ENCODE assay signal across 8 cellular contexts in the genomic region with DNA sequence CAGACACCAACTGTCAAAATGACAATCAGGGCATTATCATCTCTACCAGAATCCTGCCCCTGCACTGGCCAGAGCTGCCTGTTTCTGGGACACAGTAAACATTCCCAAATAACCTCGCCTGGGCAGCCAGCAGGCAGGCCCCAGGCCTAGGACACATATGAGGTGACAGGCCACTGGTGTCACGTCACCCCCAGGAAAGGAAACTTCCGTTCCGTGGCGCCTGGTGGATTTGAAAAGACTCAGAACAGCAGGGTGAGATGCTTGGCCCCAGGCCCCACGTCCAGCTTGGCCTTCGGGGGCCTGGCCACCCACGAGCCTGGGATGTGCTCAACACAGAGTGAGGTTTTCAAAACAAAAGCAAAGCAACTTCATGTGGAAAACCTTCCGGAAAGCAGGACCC. TPM values are rescaled to one million over a fixed set of nuclear protein-coding genes. Genes with fewer than 3 reads are reported as not detected.
DNase-seq lines count a peak whose midpoint lies in the region; ATAC-seq and TF ChIP-seq lines count a peak whose summit lies in the region.

No MANE protein-coding gene starts in this region.

- H3K9ac ChIP-seq in SK-N-MC (ENCODE audit: insufficient read length): no peak overlapping the region

- H3K9me3 ChIP-seq in SK-N-MC (ENCODE audit: low read depth, low read length) (no peaks in the 10 kb centered on the region), gastroesophageal sphincter (no peaks in the 10 kb centered on the region)

- 42 to 76% methylated on average over 2 to 6 of the region's 9 CpGs for WGBS in gastroesophageal sphincter (ENCODE audit: low coverage in 1 of 2), 2 donors

- H3K36me3 ChIP-seq in SK-N-MC (ENCODE audit: insufficient read depth, low read length): no peaks in the 10 kb centered on the region
- no peaks in the 10 kb centered on the region for H3K36me3 ChIP-seq in gastroesophageal sphincter

- no peaks in the 10 kb centered on the region for H3K27me3 ChIP-seq in gastroesophageal sphincter

- ATAC-seq in gastroesophageal sphincter (no peak), GM18867 (IDR thresholded peaks at IDR 0.05; ENCODE audit: unreplicated experiment) (no peak), GM19463 (IDR thresholded peaks at IDR 0.05; ENCODE audit: unreplicated experiment) (no peak), HG03439 (IDR thresholded peaks at IDR 0.05; ENCODE audit: unreplicated experiment) (no peak)

- TF ChIP-seq EP300 in gastroesophageal sphincter (IDR thresholded peaks at IDR 0.05): no peak

- DNase-seq in GM10248 (ENCODE audit: extremely low spot score) (peak; percentile 45), SK-N-MC (ENCODE audit: low read depth, low spot score) (no peak), retinal pigment epithelial cell (ENCODE audit: low read depth) (no peak), NCI-H446 treated with DMSO at 0.1 percent for 48 hours (lab: John Stamatoyannopoulos, UW) (no peak)

- CTCF ChIA-PET in GM10248 (lab: Yijun Ruan, JAX): interaction anchor here (2.5 kb wide), 1 partner anchor 52 kb away, joined by 12 read pairs; no protein-coding TSS in a partner anchor

- TF ChIP-seq POLR2A in gastroesophageal sphincter (IDR thresholded peaks at IDR 0.05): no peak

- peak overlapping the region; percentile 76 for H3K4me3 ChIP-seq in SK-N-MC
- peak overlapping the region; percentile 90 to 97 for H3K4me3 ChIP-seq in gastroesophageal sphincter
- H3K4me3 ChIP-seq in retinal pigment epithelial cell (ENCODE audit: low read length): peak overlapping the region; percentile 71

- POLR2A ChIA-PET in GM10248 (lab: Yijun Ruan, JAX): no interaction called here

- H3K4me1 ChIP-seq in gastroesophageal sphincter: peaks cover 0 to 28% (median 0%) of the 10 kb centered on the region in 3 donors

- no peak for TF ChIP-seq CTCF in GM10248 (IDR thresholded peaks at IDR 0.05; ENCODE audit: control extremely low read depth, extremely low read depth, low read depth, missing control alignments)
- no peak for TF ChIP-seq CTCF in gastroesophageal sphincter (IDR thresholded peaks at IDR 0.05)
- TF ChIP-seq CTCF in retinal pigment epithelial cell (conservative IDR thresholded peaks at IDR 0.05; ENCODE audit: low read depth, low read length): no peak

- H3K27ac ChIP-seq in SK-N-MC (no peak overlapping the region), gastroesophageal sphincter (peak overlapping the region in 2 of 4 donors; percentile 61 to 76)

RNA-seq across cellular contexts. Expression of gene SEMA4D, which starts 1.3 kb away (rescaled TPM):
- total RNA-seq in gastroesophageal sphincter: 10 to 100 TPM in 1 of 4 donors, 1 to 10 TPM in 3; 4.4 to 12.0 (median 6.5) TPM
